ENCODE assay signal across 27 cellular contexts in genomic region chr13:41302743-41303142, GRCh38.
"Had no signal": no experiment of that assay in that cellular context is flagged by ENCODE, and none has a peak within 500 bp of the region (broad histone marks: within the 10 kb centered on the region; RNA-seq: fewer than 3 reads in every experiment).

No MANE protein-coding gene starts in this region.

- H3K27ac Mint-ChIP-seq: natural killer cell; nephron; neural progenitor cell; progenitor cell of endocrine pancreas; stimulated activated effector memory CD8-positive, alpha-beta T cell treated with anti-CD3 and anti-CD28 coated beads, Interleukin-12 subunit alpha, Interleukin-12 subunit beta, amount 100 ng/mL, for 72 hours; stimulated activated naive B cell treated with anti-CD40 and anti-IgM and Interleukin-4, amounts not matched to agents 10 μg/mL and 1 μg/mL and 100 μg/mL, for 72 hours; stimulated activated naive CD8-positive, alpha-beta T cell treated with anti-CD3 and anti-CD28 coated beads, Interleukin-15, Interleukin-2, amounts not matched to agents 100 ng/mL and 50 ng/mL, for 24 hours had no signal

- H3K9me3 Mint-ChIP-seq: natural killer cell; nephron; neural progenitor cell; stimulated activated effector memory CD8-positive, alpha-beta T cell treated with anti-CD3 and anti-CD28 coated beads, Interleukin-12 subunit alpha, Interleukin-12 subunit beta, amount 100 ng/mL, for 72 hours; stimulated activated naive B cell treated with anti-CD40 and anti-IgM and Interleukin-4, amounts not matched to agents 10 μg/mL and 1 μg/mL and 100 μg/mL, for 72 hours; stimulated activated naive CD8-positive, alpha-beta T cell treated with anti-CD3 and anti-CD28 coated beads, Interleukin-15, Interleukin-2, amounts not matched to agents 100 ng/mL and 50 ng/mL, for 24 hours had no signal

- H3K9me3 ChIP-seq: ovary, psoas muscle, right lobe of liver, sigmoid colon, stomach, thoracic aorta, thyroid gland, tibial nerve, upper lobe of left lung, uterus had no signal

- H3K4me3 Mint-ChIP-seq: natural killer cell; nephron; neural progenitor cell; stimulated activated effector memory CD8-positive, alpha-beta T cell treated with anti-CD3 and anti-CD28 coated beads, Interleukin-12 subunit alpha, Interleukin-12 subunit beta, amount 100 ng/mL, for 72 hours; stimulated activated naive B cell treated with anti-CD40 and anti-IgM and Interleukin-4, amounts not matched to agents 10 μg/mL and 1 μg/mL and 100 μg/mL, for 72 hours; stimulated activated naive CD8-positive, alpha-beta T cell treated with anti-CD3 and anti-CD28 coated beads, Interleukin-15, Interleukin-2, amounts not matched to agents 100 ng/mL and 50 ng/mL, for 24 hours had no signal

- H3K36me3 ChIP-seq: neural progenitor cell, ovary, right lobe of liver, sigmoid colon, stomach, thoracic aorta, thyroid gland, tibial nerve, upper lobe of left lung, uterus had no signal

- H3K27me3 Mint-ChIP-seq: progenitor cell of endocrine pancreas; stimulated activated naive CD8-positive, alpha-beta T cell treated with anti-CD3 and anti-CD28 coated beads, Interleukin-15, Interleukin-2, amounts not matched to agents 100 ng/mL and 50 ng/mL, for 24 hours had no signal

- H3K4me1 ChIP-seq: neural progenitor cell, parathyroid adenoma, psoas muscle, right lobe of liver, sigmoid colon, tibial nerve, upper lobe of left lung, uterus had no signal

- H3K27me3 ChIP-seq: neural progenitor cell, ovary, right lobe of liver, sigmoid colon, stomach, thyroid gland, tibial nerve, upper lobe of left lung, uterus had no signal

- ATAC-seq: natural killer cell; psoas muscle; right cardiac atrium; right lobe of liver; stimulated activated effector memory CD8-positive, alpha-beta T cell treated with anti-CD3 and anti-CD28 coated beads, Interleukin-12 subunit alpha, Interleukin-12 subunit beta, amount 100 ng/mL, for 72 hours; stimulated activated naive B cell treated with anti-CD40 and anti-IgM and Interleukin-4, amounts not matched to agents 10 μg/mL and 1 μg/mL and 100 μg/mL, for 72 hours had no signal

- H3K4me3 ChIP-seq: neural progenitor cell, ovary, psoas muscle, right lobe of liver, sigmoid colon, stomach, thoracic aorta, thyroid gland, tibial nerve, upper lobe of left lung, uterus had no signal

- H3K4me1 Mint-ChIP-seq: natural killer cell; nephron; neural progenitor cell; stimulated activated effector memory CD8-positive, alpha-beta T cell treated with anti-CD3 and anti-CD28 coated beads, Interleukin-12 subunit alpha, Interleukin-12 subunit beta, amount 100 ng/mL, for 72 hours; stimulated activated naive B cell treated with anti-CD40 and anti-IgM and Interleukin-4, amounts not matched to agents 10 μg/mL and 1 μg/mL and 100 μg/mL, for 72 hours had no signal

- DNase-seq: natural killer cell; occipital lobe; ovary; posterior cingulate gyrus; psoas muscle; right cardiac atrium; right lobe of liver; sigmoid colon; small intestine; stimulated activated CD4-positive, alpha-beta T cell treated with anti-CD3 and anti-CD28 coated beads, Interleukin-15, amount 100 ng/mL, for 24 hours; stimulated activated CD4-positive, alpha-beta T cell treated with anti-CD3 and anti-CD28 coated beads, Interleukin-2, amount 100 ng/mL, for 24 hours; stimulated activated CD4-positive, alpha-beta T cell treated with anti-CD3 and anti-CD28 coated beads, Interleukin-2, amount 100 ng/mL, for 48 hours; stimulated activated CD4-positive, alpha-beta T cell treated with anti-CD3 and anti-CD28 coated beads, Interleukin-4, amount 100 ng/mL, for 24 hours; stimulated activated naive B cell treated with anti-CD40 and anti-IgM and Interleukin-4, amounts not matched to agents 10 μg/mL and 1 μg/mL and 100 μg/mL, for 72 hours; stimulated activated naive CD4-positive, alpha-beta T cell treated with Interleukin-2 at 50 U/mL for 16 hours; stomach; thyroid gland; upper lobe of left lung; uterus had no signal

- H3K27ac ChIP-seq: neural progenitor cell, ovary, parathyroid adenoma, psoas muscle, right lobe of liver, sigmoid colon, stomach, thoracic aorta, thyroid gland, tibial nerve, upper lobe of left lung, uterus had no signal

- H3K36me3 Mint-ChIP-seq: natural killer cell; neural progenitor cell; stimulated activated effector memory CD8-positive, alpha-beta T cell treated with anti-CD3 and anti-CD28 coated beads, Interleukin-12 subunit alpha, Interleukin-12 subunit beta, amount 100 ng/mL, for 72 hours; stimulated activated naive B cell treated with anti-CD40 and anti-IgM and Interleukin-4, amounts not matched to agents 10 μg/mL and 1 μg/mL and 100 μg/mL, for 72 hours had no signal
